ENCODE assay signal across 12 cellular contexts in genomic region chr3:153897842-153898241, GRCh38.
DNase-seq lines count a peak whose midpoint lies in the region; ATAC-seq lines count a peak whose summit lies in the region.
"Had no signal": no experiment of that assay in that cellular context is flagged by ENCODE, and none has a peak within 500 bp of the region (broad histone marks: within the 10 kb centered on the region; RNA-seq: fewer than 3 reads in every experiment).

No MANE protein-coding gene starts in this region.

- no peaks in the 10 kb centered on the region for H3K27me3 Mint-ChIP-seq in stimulated activated naive B cell treated with anti-CD40 and anti-IgM and Interleukin-4, amounts not matched to agents 10 μg/mL and 1 μg/mL and 100 μg/mL, for 72 hours
- H3K27me3 Mint-ChIP-seq: CD4-positive, alpha-beta memory T cell had no signal

- no peak overlapping the region for H3K4me3 Mint-ChIP-seq in stimulated activated naive B cell treated with anti-CD40 and anti-IgM and Interleukin-4, amounts not matched to agents 10 μg/mL and 1 μg/mL and 100 μg/mL, for 72 hours
- H3K4me3 Mint-ChIP-seq: CD4-positive, alpha-beta memory T cell had no signal

- H3K27ac Mint-ChIP-seq in stimulated activated naive B cell treated with anti-CD40 and anti-IgM and Interleukin-4, amounts not matched to agents 10 μg/mL and 1 μg/mL and 100 μg/mL, for 72 hours: no peak overlapping the region
- H3K27ac Mint-ChIP-seq: CD4-positive, alpha-beta memory T cell had no signal

- peak; percentile 80 for ATAC-seq in GM21786 (IDR thresholded peaks at IDR 0.05; ENCODE audit: unreplicated experiment)
- ATAC-seq in HG03097 (IDR thresholded peaks at IDR 0.05; ENCODE audit: low FRiP score, unreplicated experiment): peak; percentile 71
- no peak for ATAC-seq in stimulated activated naive B cell treated with anti-CD40 and anti-IgM and Interleukin-4, amounts not matched to agents 10 μg/mL and 1 μg/mL and 100 μg/mL, for 72 hours (replicated peaks)
- ATAC-seq: activated CD4-positive, CD25-positive, alpha-beta regulatory T cell treated with anti-CD3 and anti-CD28 coated beads, Interleukin-2, amount 50 U/mL, for 24 hours had no signal

- H3K36me3 Mint-ChIP-seq in stimulated activated naive B cell treated with anti-CD40 and anti-IgM and Interleukin-4, amounts not matched to agents 10 μg/mL and 1 μg/mL and 100 μg/mL, for 72 hours: no peaks in the 10 kb centered on the region
- H3K36me3 Mint-ChIP-seq: CD4-positive, alpha-beta memory T cell had no signal

- H3K9me3 Mint-ChIP-seq in stimulated activated naive B cell treated with anti-CD40 and anti-IgM and Interleukin-4, amounts not matched to agents 10 μg/mL and 1 μg/mL and 100 μg/mL, for 72 hours: peaks cover 0 to 2% of the 10 kb centered on the region in 2 donors
- H3K9me3 Mint-ChIP-seq: CD4-positive, alpha-beta memory T cell had no signal

- no peaks in the 10 kb centered on the region for H3K4me1 Mint-ChIP-seq in stimulated activated naive B cell treated with anti-CD40 and anti-IgM and Interleukin-4, amounts not matched to agents 10 μg/mL and 1 μg/mL and 100 μg/mL, for 72 hours
- H3K4me1 Mint-ChIP-seq: CD4-positive, alpha-beta memory T cell had no signal

- peak; percentile 3 for DNase-seq in GM19240 (ENCODE audit: insufficient read length, low spot score)
- peak; percentile 33 for DNase-seq in foreskin melanocyte
- no peak for DNase-seq in NCI-H526 treated with DMSO at 0.1 percent for 48 hours (lab: John Stamatoyannopoulos, UW)
- no peak for DNase-seq in epidermal melanocyte (ENCODE audit: insufficient read length, low spot score)
- DNase-seq in stimulated activated naive B cell treated with anti-CD40 and anti-IgM and Interleukin-4, amounts not matched to agents 10 μg/mL and 1 μg/mL and 100 μg/mL, for 72 hours: no peak
- DNase-seq: activated T-cell treated with anti-CD3 and anti-CD28 coated beads, Interleukin-2, amount 50 U/mL, for 48 hours; CD4-positive, alpha-beta memory T cell; foreskin fibroblast; NK-92 treated with Interleukin-12 subunit alpha and Interleukin-12 subunit beta, amount 100 ng/mL, for 24 hours had no signal

Comparison
In these comparisons a context has a peak if more than half of its experiments do, and no peak if none do; other contexts are left out.
1. DNase-seq: peak in GM19240 (single experiment) and foreskin melanocyte (single experiment); none in NCI-H526 treated with DMSO at 0.1 percent for 48 hours (single experiment), epidermal melanocyte (single experiment) and stimulated activated naive B cell treated with anti-CD40 and anti-IgM and Interleukin-4, amounts not matched to agents 10 μg/mL and 1 μg/mL and 100 μg/mL, for 72 hours (single experiment).
2. ATAC-seq: peak in GM21786 (single experiment) and HG03097 (single experiment); none in stimulated activated naive B cell treated with anti-CD40 and anti-IgM and Interleukin-4, amounts not matched to agents 10 μg/mL and 1 μg/mL and 100 μg/mL, for 72 hours (0 of 2).